Comparison of ENCODE assay signal across 25 cellular contexts in genomic region chr2:234252766-234253165, GRCh38.
A peak's percentile ranks its signal among the peaks of the same experiment; 100 is the strongest.
DNase-seq lines count a peak whose midpoint lies in the region; ATAC-seq and TF ChIP-seq lines count a peak whose summit lies in the region.
"Had no signal": no experiment of that assay in that cellular context is flagged by ENCODE, and none has a peak within 500 bp of the region (broad histone marks: within the 10 kb centered on the region; RNA-seq: fewer than 3 reads in every experiment).

No MANE protein-coding gene starts in this region.

- WGBS in body of pancreas, 2 donors, result 22 to 37% methylated on average over 8 of the region's 8 CpGs

- H2AFZ ChIP-seq in DND-41 (ENCODE audit: low read depth, low read length), result no peak overlapping the region

- H3K27ac ChIP-seq in DND-41 (ENCODE audit: low read length), result 0 out of 2 replicates have a peak overlapping the region, but pooled peaks have one; percentile 9
- H3K27ac ChIP-seq in body of pancreas, result no peak overlapping the region
- H3K27ac ChIP-seq: thoracic aorta had no signal

- ATAC-seq in DND-41 (ENCODE audit: insufficient read depth, low read depth) (no peak), body of pancreas (peak; percentile 86), HG02678 (IDR thresholded peaks at IDR 0.05; ENCODE audit: unreplicated experiment) (no peak)
- ATAC-seq in stimulated activated memory B cell treated with anti-CD40 and anti-IgM and Interleukin-4, amounts not matched to agents 10 μg/mL and 1 μg/mL and 100 μg/mL, for 72 hours, result no peak
- ATAC-seq: natural killer cell treated with Interleukin-12 subunit alpha and Interleukin-12 subunit beta and Interleukin-15 and Interleukin-18, amount 100 ng/mL, for 72 hours; stimulated activated naive B cell treated with anti-CD40 and anti-IgM and Interleukin-4, amounts not matched to agents 10 μg/mL and 1 μg/mL and 100 μg/mL, for 72 hours; WTC11 had no signal

- H3K27me3 ChIP-seq in DND-41 (ENCODE audit: insufficient read depth, low read length, poor library complexity) (no peaks in the 10 kb centered on the region), body of pancreas (no peaks in the 10 kb centered on the region)

- H3K4me1 ChIP-seq in DND-41 (ENCODE audit: insufficient read depth, low read length), result peaks cover 20% of the 10 kb centered on the region
- H3K4me1 ChIP-seq in body of pancreas, result peaks cover 37% of the 10 kb centered on the region

- no peak for TF ChIP-seq POLR2A in body of pancreas (IDR thresholded peaks at IDR 0.05)

- no peaks in the 10 kb centered on the region for H3K9me3 ChIP-seq in DND-41 (ENCODE audit: insufficient read depth, low read length, severe bottlenecking)
- H3K9me3 ChIP-seq in body of pancreas, result no peaks in the 10 kb centered on the region
- H3K9me3 ChIP-seq: sigmoid colon, thoracic aorta had no signal

- H3K4me1 Mint-ChIP-seq in stimulated activated memory B cell treated with anti-CD40 and anti-IgM and Interleukin-4, amounts not matched to agents 10 μg/mL and 1 μg/mL and 100 μg/mL, for 72 hours, result no peaks in the 10 kb centered on the region
- H3K4me1 Mint-ChIP-seq: WTC11 had no signal

- H4K20me1 ChIP-seq in DND-41 (ENCODE audit: insufficient read depth, low read length), result no peaks in the 10 kb centered on the region

- no peaks in the 10 kb centered on the region for H3K36me3 Mint-ChIP-seq in stimulated activated memory B cell treated with anti-CD40 and anti-IgM and Interleukin-4, amounts not matched to agents 10 μg/mL and 1 μg/mL and 100 μg/mL, for 72 hours
- H3K36me3 Mint-ChIP-seq: mesothelial cell of epicardium; natural killer cell treated with Interleukin-12 subunit alpha and Interleukin-12 subunit beta and Interleukin-15 and Interleukin-18, amount 100 ng/mL, for 72 hours had no signal

- H3K27ac Mint-ChIP-seq in stimulated activated memory B cell treated with anti-CD40 and anti-IgM and Interleukin-4, amounts not matched to agents 10 μg/mL and 1 μg/mL and 100 μg/mL, for 72 hours, result no peak overlapping the region
- H3K27ac Mint-ChIP-seq: CD4-positive, CD25-positive, alpha-beta regulatory T cell; mesothelial cell of epicardium; natural killer cell treated with Interleukin-12 subunit alpha and Interleukin-12 subunit beta and Interleukin-15 and Interleukin-18, amount 100 ng/mL, for 72 hours; stimulated activated naive B cell treated with anti-CD40 and anti-IgM and Interleukin-4, amounts not matched to agents 10 μg/mL and 1 μg/mL and 100 μg/mL, for 72 hours; T-helper 2 cell treated with Interferon-gamma antibody and Interleukin-4, amounts not matched to agents 5 μg/mL and 100 μg/mL, for 36 hours; WTC11 had no signal

- DNase-seq in DND-41, result no peak
- peak; percentile 41 for DNase-seq in NCI-H1694 (lab: John Stamatoyannopoulos, UW)
- peak; percentile 82 to 94 (median 92) for DNase-seq in body of pancreas
- DNase-seq in myocyte (ENCODE audit: low read depth), result peak; percentile 28
- DNase-seq in mesenteric fat pad (ENCODE audit: low spot score), result no peak
- no peak for DNase-seq in activated effector memory CD4-positive, alpha-beta T cell treated with Interleukin-2 at 50 U/mL for 16 hours
- DNase-seq: activated CD4-positive, alpha-beta T cell treated with anti-CD3 and anti-CD28 coated beads, Interleukin-2, amount 50 U/mL, for 48 hours; activated naive CD4-positive, alpha-beta T cell treated with Interleukin-2 at 50 U/mL for 16 hours; activated T-cell treated with anti-CD3 and anti-CD28 coated beads for 4 hours; amniotic stem cell; CD4-positive, CD25-positive, alpha-beta regulatory T cell; effector memory CD4-positive, alpha-beta T cell; H7; left colon; NCI-H1417 treated with DMSO at 0.1 percent for 48 hours; NCI-H2227 treated with DMSO at 0.1 percent for 48 hours; sigmoid colon; stimulated activated naive B cell treated with anti-CD40 and anti-IgM and Interleukin-4, amounts not matched to agents 10 μg/mL and 1 μg/mL and 100 μg/mL, for 72 hours had no signal

- H3K4me3 ChIP-seq in DND-41 (ENCODE audit: low read depth in 1 of 2, low read length in 2 of 2), result no peak overlapping the region
- no peak overlapping the region for H3K4me3 ChIP-seq in body of pancreas
- H3K4me3 ChIP-seq: sigmoid colon, thoracic aorta had no signal

- H3K27me3 Mint-ChIP-seq in stimulated activated memory B cell treated with anti-CD40 and anti-IgM and Interleukin-4, amounts not matched to agents 10 μg/mL and 1 μg/mL and 100 μg/mL, for 72 hours, result peaks cover 70% of the 10 kb centered on the region
- H3K27me3 Mint-ChIP-seq: CD4-positive, CD25-positive, alpha-beta regulatory T cell had no signal

- H3K4me3 Mint-ChIP-seq in stimulated activated memory B cell treated with anti-CD40 and anti-IgM and Interleukin-4, amounts not matched to agents 10 μg/mL and 1 μg/mL and 100 μg/mL, for 72 hours, result no peak overlapping the region
- H3K4me3 Mint-ChIP-seq: CD4-positive, CD25-positive, alpha-beta regulatory T cell; mesothelial cell of epicardium; natural killer cell treated with Interleukin-12 subunit alpha and Interleukin-12 subunit beta and Interleukin-15 and Interleukin-18, amount 100 ng/mL, for 72 hours; stimulated activated naive B cell treated with anti-CD40 and anti-IgM and Interleukin-4, amounts not matched to agents 10 μg/mL and 1 μg/mL and 100 μg/mL, for 72 hours; T-helper 2 cell treated with Interferon-gamma antibody and Interleukin-4, amounts not matched to agents 5 μg/mL and 100 μg/mL, for 36 hours; WTC11 had no signal

- H3K36me3 ChIP-seq in DND-41 (ENCODE audit: insufficient read depth, low read length) (no peaks in the 10 kb centered on the region), body of pancreas (replicated peaks in 1 of 2; ENCODE audit: insufficient read depth in 1 of 2, low read depth in 2 of 2) (no peaks in the 10 kb centered on the region)
- H3K36me3 ChIP-seq: sigmoid colon, thoracic aorta had no signal

- intact Hi-C loops in body of pancreas (cut with DNase I), result no loop called here

- H3K9ac ChIP-seq in DND-41 (ENCODE audit: low read depth, low read length), result no peak overlapping the region

- H3K9me3 Mint-ChIP-seq in stimulated activated memory B cell treated with anti-CD40 and anti-IgM and Interleukin-4, amounts not matched to agents 10 μg/mL and 1 μg/mL and 100 μg/mL, for 72 hours, result no peaks in the 10 kb centered on the region
- H3K9me3 Mint-ChIP-seq: CD4-positive, CD25-positive, alpha-beta regulatory T cell; mesothelial cell of epicardium; natural killer cell treated with Interleukin-12 subunit alpha and Interleukin-12 subunit beta and Interleukin-15 and Interleukin-18, amount 100 ng/mL, for 72 hours; stimulated activated naive B cell treated with anti-CD40 and anti-IgM and Interleukin-4, amounts not matched to agents 10 μg/mL and 1 μg/mL and 100 μg/mL, for 72 hours; T-helper 2 cell treated with Interferon-gamma antibody and Interleukin-4, amounts not matched to agents 5 μg/mL and 100 μg/mL, for 36 hours had no signal

- H3K79me2 ChIP-seq in DND-41 (ENCODE audit: insufficient read depth, low read length), result no peaks in the 10 kb centered on the region

- no peak overlapping the region for H3K4me2 ChIP-seq in DND-41 (ENCODE audit: insufficient read depth, low read length)

- no peak for TF ChIP-seq CTCF in DND-41 (IDR thresholded peaks at IDR 0.05; ENCODE audit: borderline replicate concordance, extremely low read depth, low read length, poor library complexity, severe bottlenecking)
- TF ChIP-seq CTCF in body of pancreas (IDR thresholded peaks at IDR 0.05), result no peak

Comparison
In these comparisons a context has a peak if more than half of its experiments do, and no peak if none do; other contexts are left out.
1. DNase-seq: peak in NCI-H1694 (single experiment), body of pancreas (4 of 4) and myocyte (single experiment); none in DND-41 (single experiment), mesenteric fat pad (single experiment) and activated effector memory CD4-positive, alpha-beta T cell treated with Interleukin-2 at 50 U/mL for 16 hours (single experiment).